In genomic region chr20:1694672-1695071, GRCh38 we compare ENCODE assay signal across 20 cellular contexts. TPM values are rescaled to one million over a fixed set of nuclear protein-coding genes. Genes with fewer than 3 reads are reported as not detected.
A peak's percentile ranks its signal among the peaks of the same experiment; 100 is the strongest.
DNase-seq lines count a peak whose midpoint lies in the region; ATAC-seq lines count a peak whose summit lies in the region.
"Had no signal": no experiment of that assay in that cellular context is flagged by ENCODE, and none has a peak within 500 bp of the region (broad histone marks: within the 10 kb centered on the region; RNA-seq: fewer than 3 reads in every experiment).

No MANE protein-coding gene starts in this region.

- H3K4me1 Mint-ChIP-seq in activated T-helper 17 cell treated with anti-CD3 and anti-CD28 coated beads, Interleukin-2, amount 50 U/mL, for 72 hours = peaks cover 12% of the 10 kb centered on the region
- H3K4me1 Mint-ChIP-seq in stimulated activated effector memory CD8-positive, alpha-beta T cell treated with anti-CD3 and anti-CD28 coated beads, Interleukin-12 subunit alpha, Interleukin-12 subunit beta, amount 100 ng/mL, for 72 hours = peaks cover 26% of the 10 kb centered on the region
- H3K4me1 Mint-ChIP-seq: B cell had no signal

- H3K9ac ChIP-seq in neuronal stem cell (ENCODE audit: low read depth, low read length, poor library complexity) = no peak overlapping the region
- H3K9ac ChIP-seq: BLaER1 treated with 17β-estradiol and CSF1 and Interleukin-3, amounts not matched to agents 10 nM and 100 nM had no signal

- no peak overlapping the region for H3K18ac ChIP-seq in neuronal stem cell (ENCODE audit: low read length)

- H3K79me1 ChIP-seq in neuronal stem cell (ENCODE audit: low read depth, low read length) = no peaks in the 10 kb centered on the region

- no peaks in the 10 kb centered on the region for H3K4me1 ChIP-seq in neuronal stem cell (ENCODE audit: control insufficient read depth in 2 of 2, insufficient read depth in 1 of 2, low read depth in 1 of 2, low read length in 2 of 2)
- H3K4me1 ChIP-seq: A549, Caco-2 had no signal

- no peak overlapping the region for H3K14ac ChIP-seq in neuronal stem cell (ENCODE audit: low read length)

- no peaks in the 10 kb centered on the region for H3K36me3 Mint-ChIP-seq in activated T-helper 17 cell treated with anti-CD3 and anti-CD28 coated beads, Interleukin-2, amount 50 U/mL, for 72 hours (ENCODE audit: low read depth)
- no peaks in the 10 kb centered on the region for H3K36me3 Mint-ChIP-seq in stimulated activated effector memory CD8-positive, alpha-beta T cell treated with anti-CD3 and anti-CD28 coated beads, Interleukin-12 subunit alpha, Interleukin-12 subunit beta, amount 100 ng/mL, for 72 hours

- H2BK120ac ChIP-seq in neuronal stem cell (ENCODE audit: low read depth, low read length) = no peak overlapping the region

- no peak overlapping the region for H4K91ac ChIP-seq in neuronal stem cell (ENCODE audit: low read depth, low read length, poor library complexity)

- no peak overlapping the region for H3K4ac ChIP-seq in neuronal stem cell (ENCODE audit: low read length)

- in situ Hi-C loops in KBM-7 (cut with MboI; ENCODE audit: low pct_unique_long_range_greater_than_20kb, low sequenced_read_pairs) = no loop called here

- H3K27ac Mint-ChIP-seq in activated T-helper 17 cell treated with anti-CD3 and anti-CD28 coated beads, Interleukin-2, amount 50 U/mL, for 72 hours = peak overlapping the region; percentile 36
- H3K27ac Mint-ChIP-seq in stimulated activated effector memory CD8-positive, alpha-beta T cell treated with anti-CD3 and anti-CD28 coated beads, Interleukin-12 subunit alpha, Interleukin-12 subunit beta, amount 100 ng/mL, for 72 hours = peak overlapping the region; percentile 2
- H3K27ac Mint-ChIP-seq: B cell; CD4-positive, alpha-beta T cell; CD8-positive, alpha-beta T cell had no signal

- peaks cover 4% of the 10 kb centered on the region for H3K9me3 Mint-ChIP-seq in activated T-helper 17 cell treated with anti-CD3 and anti-CD28 coated beads, Interleukin-2, amount 50 U/mL, for 72 hours
- H3K9me3 Mint-ChIP-seq in stimulated activated effector memory CD8-positive, alpha-beta T cell treated with anti-CD3 and anti-CD28 coated beads, Interleukin-12 subunit alpha, Interleukin-12 subunit beta, amount 100 ng/mL, for 72 hours = no peaks in the 10 kb centered on the region

- ATAC-seq in activated T-helper 17 cell treated with anti-CD3 and anti-CD28 coated beads, Interleukin-2, amount 50 U/mL, for 72 hours (replicated peaks) = no peak
- no peak for ATAC-seq in stimulated activated effector memory CD8-positive, alpha-beta T cell treated with anti-CD3 and anti-CD28 coated beads, Interleukin-12 subunit alpha, Interleukin-12 subunit beta, amount 100 ng/mL, for 72 hours
- ATAC-seq in GM19023 (IDR thresholded peaks at IDR 0.05; ENCODE audit: unreplicated experiment) = no peak
- ATAC-seq: A549; CD8-positive, alpha-beta T cell had no signal

- H3K23ac ChIP-seq in neuronal stem cell (ENCODE audit: low read depth, low read length, poor library complexity) = peak overlapping the region; percentile 85

- no peak overlapping the region for H2BK12ac ChIP-seq in neuronal stem cell (ENCODE audit: low read length)

- no peak overlapping the region for H4K8ac ChIP-seq in neuronal stem cell (ENCODE audit: low read depth, low read length)

- no peak overlapping the region for H3K4me3 Mint-ChIP-seq in activated T-helper 17 cell treated with anti-CD3 and anti-CD28 coated beads, Interleukin-2, amount 50 U/mL, for 72 hours
- H3K4me3 Mint-ChIP-seq in stimulated activated effector memory CD8-positive, alpha-beta T cell treated with anti-CD3 and anti-CD28 coated beads, Interleukin-12 subunit alpha, Interleukin-12 subunit beta, amount 100 ng/mL, for 72 hours = no peak overlapping the region
- H3K4me3 Mint-ChIP-seq: B cell; CD4-positive, alpha-beta T cell; CD8-positive, alpha-beta T cell had no signal

- H3K27me3 Mint-ChIP-seq in activated T-helper 17 cell treated with anti-CD3 and anti-CD28 coated beads, Interleukin-2, amount 50 U/mL, for 72 hours = no peaks in the 10 kb centered on the region
- H3K27me3 Mint-ChIP-seq: CD4-positive, alpha-beta T cell had no signal

- no peaks in the 10 kb centered on the region for H3K9me3 ChIP-seq in neuronal stem cell (replicated peaks in 1 of 2; ENCODE audit: control insufficient read depth in 2 of 2, insufficient read depth in 1 of 2, low read depth in 1 of 2, low read length in 2 of 2)
- H3K9me3 ChIP-seq: A549, Caco-2 had no signal

- peak overlapping the region; percentile 36 for H2BK5ac ChIP-seq in neuronal stem cell (ENCODE audit: low read length)

- H3K27me3 ChIP-seq in neuronal stem cell (ENCODE audit: control insufficient read depth in 3 of 3, insufficient read depth in 3 of 3, low read depth in 1 of 3, low read length in 3 of 3) = no peaks in the 10 kb centered on the region

- H3K36me3 ChIP-seq in neuronal stem cell (replicated peaks in 1 of 2; ENCODE audit: control insufficient read depth in 2 of 2, insufficient read depth in 2 of 2, low read length in 2 of 2) = no peaks in the 10 kb centered on the region
- H3K36me3 ChIP-seq: BLaER1 treated with 17β-estradiol and CSF1 and Interleukin-3, amounts not matched to agents 10 nM and 100 nM had no signal

- no peak overlapping the region for H2AFZ ChIP-seq in neuronal stem cell (ENCODE audit: low read length)

- H3K27ac ChIP-seq in neuronal stem cell (replicated peaks; ENCODE audit: low read length) = no peak overlapping the region
- H3K27ac ChIP-seq: 22Rv1; A549; BLaER1 treated with 17β-estradiol and CSF1 and Interleukin-3, amounts not matched to agents 10 nM and 100 nM; C4-2B had no signal

- H3K4me3 ChIP-seq in neuronal stem cell (ENCODE audit: low read length in 2 of 2) = no peak overlapping the region
- H3K4me3 ChIP-seq: A549; BLaER1 treated with 17β-estradiol and CSF1 and Interleukin-3, amounts not matched to agents 10 nM and 100 nM had no signal

- no CpG with 5 or more reads among the region's 3 CpGs for WGBS in neuronal stem cell (ENCODE audit: extremely low coverage in 2 of 2, insufficient read length in 2 of 2, insufficient replicate concordance in 1 of 2), 2 donors

- H2BK15ac ChIP-seq in neuronal stem cell (ENCODE audit: low read length) = peak overlapping the region; percentile 59

- no peak overlapping the region for H2AK5ac ChIP-seq in neuronal stem cell (ENCODE audit: low read depth, low read length)

- no peak overlapping the region for H3K4me2 ChIP-seq in neuronal stem cell (ENCODE audit: insufficient read depth, low read length, poor library complexity, severe bottlenecking)
- H3K4me2 ChIP-seq: A549; BLaER1 treated with 17β-estradiol and CSF1 and Interleukin-3, amounts not matched to agents 10 nM and 100 nM had no signal

- DNase-seq in neuronal stem cell (ENCODE audit: low spot score) = no peak
- DNase-seq in stimulated activated effector memory CD8-positive, alpha-beta T cell treated with anti-CD3 and anti-CD28 coated beads, Interleukin-12 subunit alpha, Interleukin-12 subunit beta, amount 100 ng/mL, for 72 hours (ENCODE audit: low spot score in 2 of 2) = no peak
- DNase-seq in KBM-7 = no peak
- DNase-seq in inferior parietal cortex (ENCODE audit: extremely low spot score) = no peak
- DNase-seq: AML-193; Caco-2; Calu3; CD4-positive, alpha-beta T cell; CD8-positive, alpha-beta T cell; DMS79 treated with DMSO at 0.1 percent for 48 hours; GF-D8 had no signal

RNA-seq across cellular contexts. Expression of gene SIRPG, which starts 37.1 kb away (rescaled TPM):
- total RNA-seq in activated T-helper 17 cell treated with anti-CD3 and anti-CD28 coated beads, Interleukin-2, amount 50 U/mL, for 72 hours = 10 to 100 TPM; 32.0 to 62.9 TPM
- polyA plus RNA-seq in neuronal stem cell (2013, experiment 1 of 2) = not detected
- 0.04 TPM for polyA plus RNA-seq in neuronal stem cell (2013, experiment 2 of 2)
- total RNA-seq: A172, B cell, Caco-2, Calu3 had no signal
- polyA plus RNA-seq: A549, BJ had no signal
